Comparison of ENCODE assay signal across 29 cellular contexts in genomic region chr2:26754539-26754938, GRCh38. TPM values are rescaled to one million over a fixed set of nuclear protein-coding genes. Genes with fewer than 3 reads are reported as not detected.
"Had no signal": no experiment of that assay in that cellular context is flagged by ENCODE, and none has a peak within 500 bp of the region (broad histone marks: within the 10 kb centered on the region; RNA-seq: fewer than 3 reads in every experiment).

No MANE protein-coding gene starts in this region.

- H3K27me3 ChIP-seq: adrenal gland, MG63 had no signal

- H3K4me3 ChIP-seq: adrenal gland, MG63 had no signal

- DNase-seq: activated CD4-positive, alpha-beta memory T cell treated with anti-CD3 and anti-CD28 coated beads for 36 hours; activated CD4-positive, alpha-beta T cell treated with anti-CD3 and anti-CD28 coated beads for 4 hours; activated CD4-positive, alpha-beta T cell treated with anti-CD3 and anti-CD28 coated beads, Interleukin-2, amount 50 U/mL, for 1 hour; activated CD4-positive, CD25-positive, alpha-beta regulatory T cell treated with anti-CD3 and anti-CD28 coated beads, Interleukin-2, amount 50 U/mL, for 72 hours; activated CD8-positive, alpha-beta memory T cell treated with anti-CD3 and anti-CD28 coated beads, Interleukin-2, amount 50 U/mL, for 4 hours; activated gamma-delta T cell treated with Interleukin-2 at 50 U/mL for 16 hours; activated naive CD4-positive, alpha-beta T cell treated with anti-CD3 and anti-CD28 coated beads for 36 hours; activated T-cell treated with anti-CD3 and anti-CD28 coated beads for 4 hours; activated T-cell treated with anti-CD3 and anti-CD28 coated beads, Interleukin-2, amount 50 U/mL, for 4 hours; adrenal gland; caudate nucleus; cerebellar nuclear complex; MG63; NCI-H1048; NCI-H1105 treated with DMSO at 0.1 percent for 48 hours; NCI-H1436; NCI-H1694; NCI-H345; NCI-H748 treated with DMSO at 0.1 percent for 48 hours; NK-92 treated with Interleukin-12 subunit alpha and Interleukin-12 subunit beta, amount 100 ng/mL, for 24 hours; SW 1271; T-helper 1 cell; T-helper 2 cell; T-helper 9 cell had no signal

- H3K36me3 ChIP-seq: adrenal gland, MG63 had no signal

- H3K27ac ChIP-seq: adrenal gland, RWPE1 had no signal

- ATAC-seq: activated naive CD4-positive, alpha-beta T cell treated with anti-CD3 and anti-CD28 coated beads, Interleukin-2, amount 50 U/mL, for 72 hours; activated T-cell treated with anti-CD3 and anti-CD28 coated beads, Interleukin-2, amount 50 U/mL, for 4 hours; PC-3; Right ventricle myocardium inferior had no signal

- FAIRE-seq: bronchial epithelial cell had no signal

- H3K9me3 ChIP-seq: adrenal gland, MG63 had no signal

RNA-seq across cellular contexts. Expression of gene CENPA, which starts 31.3 kb away (rescaled TPM):
- total RNA-seq: bronchial epithelial cell had no signal
